ENCODE assay signal across 1 cellular context in the genomic region with DNA sequence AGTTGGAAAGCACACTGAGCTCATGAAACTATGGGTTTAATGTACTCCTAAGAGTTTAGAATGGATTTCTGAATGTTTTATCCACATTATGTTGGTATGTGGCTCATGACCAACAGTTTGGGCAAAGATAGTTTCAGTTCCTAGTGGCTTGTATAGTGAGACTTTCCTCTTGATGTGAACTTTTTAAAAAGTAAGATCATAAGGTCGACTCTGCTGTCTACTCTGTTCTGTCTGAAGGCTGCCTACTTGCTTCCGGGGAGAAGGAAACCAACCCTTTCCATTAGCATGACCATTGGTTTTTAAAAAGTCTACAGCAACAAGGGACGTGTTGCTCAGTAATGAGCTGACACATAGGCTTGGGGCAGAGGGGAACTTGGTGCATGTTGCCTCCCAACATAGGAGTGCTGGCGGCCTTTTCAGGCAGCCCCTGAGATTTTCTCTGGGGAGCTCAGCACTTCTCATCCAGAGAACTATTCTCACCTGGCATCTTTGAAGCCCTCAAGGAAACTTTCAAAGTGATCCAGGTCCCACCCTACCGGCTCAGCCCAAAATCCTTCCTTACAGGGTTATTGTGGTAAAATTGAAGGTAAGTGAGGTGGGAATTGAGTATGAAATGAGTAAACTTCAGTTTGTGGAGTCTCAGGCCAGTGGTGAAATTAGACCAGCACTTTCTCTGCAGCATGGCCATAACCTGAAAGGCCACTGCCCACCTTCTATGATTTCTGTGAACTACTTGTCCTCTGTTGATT.
A peak's percentile ranks its signal among the peaks of the same experiment; 100 is the strongest.
TF ChIP-seq lines count a peak whose summit lies in the region.

No MANE protein-coding gene starts in this region.

TF ChIP-seq in GM12878, 131 proteins besides CTCF, POLR2A, EP300 and RAD21:
- peak; percentile 56; the same call in 1 of the 2 replicates for TF ChIP-seq NFXL1 (IDR thresholded peaks at IDR 0.05; ENCODE audit: borderline replicate concordance)
- 0 out of 4 replicates have a peak, but pooled peaks of 1 of the 2 experiments have one; percentile 44 for TF ChIP-seq ETV6 (conservative IDR thresholded peaks at IDR 0.05 in 1 of 2, IDR thresholded peaks at IDR 0.05 in 1 of 2; ENCODE audit: borderline replicate concordance in 1 of 2, low read depth in 1 of 2)
- TF ChIP-seq NBN (IDR thresholded peaks at IDR 0.05): no peak
